35 cellular contexts compared by ENCODE assay signal in the genomic region with DNA sequence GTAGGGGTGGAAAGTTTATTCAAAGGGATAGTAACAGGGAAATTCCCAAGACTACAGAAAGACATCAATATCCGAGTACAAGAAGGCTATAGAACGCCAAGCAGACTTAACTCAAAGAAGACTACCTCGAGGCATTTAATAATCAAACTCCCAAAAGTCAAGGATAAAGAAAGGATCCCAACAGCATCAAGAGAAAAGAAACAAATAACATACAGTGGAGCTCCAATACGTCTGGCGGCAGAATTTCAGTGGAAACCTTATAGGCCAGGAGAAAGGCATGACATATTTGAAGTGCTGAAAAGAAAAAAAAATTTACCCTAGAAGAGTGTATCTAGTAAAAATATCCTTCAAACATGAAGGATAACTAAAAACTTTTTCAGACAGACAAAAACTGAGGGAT.
"Had no signal": no experiment of that assay in that cellular context is flagged by ENCODE, and none has a peak within 500 bp of the region (broad histone marks: within the 10 kb centered on the region; RNA-seq: fewer than 3 reads in every experiment).

No MANE protein-coding gene starts in this region.

- DNase-seq: Karpas-422, Kasumi-1, KG1, MG63, MM.1S, MV-4-11, NCI-H1048, NCI-H1092, NCI-H1092 treated with DMSO at 0.1 percent for 48 hours, NCI-H1105, NCI-H1105 treated with DMSO at 0.1 percent for 48 hours, NCI-H1417, NCI-H1417 treated with DMSO at 0.1 percent for 48 hours, NCI-H1436, NCI-H146, NCI-H1694, NCI-H1694 treated with DMSO at 0.1 percent for 48 hours, NCI-H187, NCI-H187 treated with DMSO at 0.1 percent for 48 hours, NCI-H1930, NCI-H2029, NCI-H2029 treated with DMSO at 0.1 percent for 48 hours, NCI-H2081, NCI-H2081 treated with DMSO at 0.1 percent for 48 hours, NCI-H2107, NCI-H2171, NCI-H2171 treated with DMSO at 0.1 percent for 48 hours, NCI-H2227 treated with DMSO at 0.1 percent for 48 hours, NCI-H226, NCI-H345, NCI-H446, NCI-H446 treated with DMSO at 0.1 percent for 48 hours, NCI-H510A, NCI-H510A treated with DMSO at 0.1 percent for 48 hours had no signal

- H3K36me3 ChIP-seq: MG63 had no signal

- H3K27ac ChIP-seq: KMS-11 had no signal

- H3K4me3 ChIP-seq: MG63 had no signal
